In the genomic region with DNA sequence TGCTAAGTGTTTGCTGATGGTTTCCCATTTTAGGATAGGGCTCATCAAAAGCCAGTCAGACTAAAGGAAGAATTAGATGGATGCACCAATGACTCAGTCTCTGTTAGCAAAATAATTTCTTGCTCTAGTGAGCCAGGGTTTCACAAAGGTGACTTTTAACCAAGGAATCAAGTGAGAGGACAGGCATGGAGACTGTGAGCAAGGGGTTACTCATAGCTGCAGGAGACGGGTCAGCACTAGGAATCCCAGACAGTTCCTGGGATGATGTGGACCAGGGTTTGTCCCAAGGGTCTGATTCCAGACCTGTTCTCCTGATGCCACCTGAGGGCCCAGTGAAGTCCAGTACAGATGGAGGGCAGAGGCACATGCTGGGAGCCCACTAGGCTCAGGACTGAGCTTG, we compare ENCODE assay signal across 19 cellular contexts.
DNase-seq lines count a peak whose midpoint lies in the region; ATAC-seq and TF ChIP-seq lines count a peak whose summit lies in the region.
"Had no signal": no experiment of that assay in that cellular context is flagged by ENCODE, and none has a peak within 500 bp of the region (broad histone marks: within the 10 kb centered on the region; RNA-seq: fewer than 3 reads in every experiment).

No MANE protein-coding gene starts in this region.

- H3K14ac ChIP-seq in neuronal stem cell (ENCODE audit: low read length), result no peak overlapping the region

- no peak overlapping the region for H4K8ac ChIP-seq in neuronal stem cell (ENCODE audit: low read depth, low read length)

- H2BK12ac ChIP-seq in neuronal stem cell (ENCODE audit: low read length), result no peak overlapping the region

- no peak overlapping the region for H2BK5ac ChIP-seq in neuronal stem cell (ENCODE audit: low read length)

- H3K23ac ChIP-seq in neuronal stem cell (ENCODE audit: low read depth, low read length, poor library complexity), result no peak overlapping the region

- H2BK120ac ChIP-seq in neuronal stem cell (ENCODE audit: low read depth, low read length), result no peak overlapping the region

- H3K4me1 Mint-ChIP-seq in HFFc6 (ENCODE audit: low read depth), result peaks cover 24% of the 10 kb centered on the region
- H3K4me1 Mint-ChIP-seq: activated naive CD8-positive, alpha-beta T cell treated with anti-CD3 and anti-CD28 coated beads, Interleukin-2, amount 50 U/mL, for 24 hours; neural crest cell; stimulated activated naive CD8-positive, alpha-beta T cell treated with anti-CD3 and anti-CD28 coated beads, Interleukin-15, amount 100 ng/mL, for 72 hours had no signal

- no peak overlapping the region for H3K9ac ChIP-seq in neuronal stem cell (ENCODE audit: low read depth, low read length, poor library complexity)

- H3K36me3 Mint-ChIP-seq in HFFc6 (ENCODE audit: low read depth), result no peaks in the 10 kb centered on the region
- H3K36me3 Mint-ChIP-seq: WTC11 had no signal

- no peak overlapping the region for H3K4me3 Mint-ChIP-seq in HFFc6
- H3K4me3 Mint-ChIP-seq: activated CD8-positive, alpha-beta T cell treated with anti-CD3 and anti-CD28 coated beads, Interleukin-2, amount 10 ng/mL, durations not matched to agents 7 days and 5 days; activated naive CD8-positive, alpha-beta T cell treated with anti-CD3 and anti-CD28 coated beads, Interleukin-2, amount 50 U/mL, for 24 hours; neural crest cell; stimulated activated naive CD8-positive, alpha-beta T cell treated with anti-CD3 and anti-CD28 coated beads, Interleukin-15, amount 100 ng/mL, for 72 hours; WTC11 had no signal

- H2BK15ac ChIP-seq in neuronal stem cell (ENCODE audit: low read length), result no peak overlapping the region

- no peak overlapping the region for H2AFZ ChIP-seq in neuronal stem cell (ENCODE audit: low read length)
- H2AFZ ChIP-seq: PC-9 had no signal

- no peak overlapping the region for H3K4me2 ChIP-seq in neuronal stem cell (ENCODE audit: insufficient read depth, low read length, poor library complexity, severe bottlenecking)
- H3K4me2 ChIP-seq: PC-9 had no signal

- H3K4me1 ChIP-seq in foreskin keratinocyte, result no peaks in the 10 kb centered on the region
- H3K4me1 ChIP-seq in neuronal stem cell (ENCODE audit: control insufficient read depth in 2 of 2, insufficient read depth in 1 of 2, low read depth in 1 of 2, low read length in 2 of 2), result peaks cover 0 to 2% of the 10 kb centered on the region in 2 donors
- peaks cover 18% of the 10 kb centered on the region for H3K4me1 ChIP-seq in BE2C

- no peaks in the 10 kb centered on the region for H3K79me1 ChIP-seq in neuronal stem cell (ENCODE audit: low read depth, low read length)

- H3K27ac Mint-ChIP-seq in HFFc6, result no peak overlapping the region; the same call in 1 of the 2 replicates
- H3K27ac Mint-ChIP-seq: activated CD8-positive, alpha-beta T cell treated with anti-CD3 and anti-CD28 coated beads, Interleukin-2, amount 10 ng/mL, durations not matched to agents 7 days and 5 days; activated naive CD8-positive, alpha-beta T cell treated with anti-CD3 and anti-CD28 coated beads, Interleukin-2, amount 50 U/mL, for 24 hours; stimulated activated naive CD8-positive, alpha-beta T cell treated with anti-CD3 and anti-CD28 coated beads, Interleukin-15, amount 100 ng/mL, for 72 hours; WTC11 had no signal

- H3K18ac ChIP-seq in neuronal stem cell (ENCODE audit: low read length), result no peak overlapping the region

- peak; percentile 80 for DNase-seq in ACHN
- DNase-seq in HFFc6, result peak; percentile 52
- DNase-seq in foreskin keratinocyte, result peak; percentile 47 to 74
- no peak for DNase-seq in iPS-NIHi7 (ENCODE audit: extremely low spot score)
- no peak for DNase-seq in NCI-H524 (lab: John Stamatoyannopoulos, UW)
- DNase-seq in neuronal stem cell (ENCODE audit: low spot score), result no peak
- no peak for DNase-seq in BE2C
- DNase-seq: activated CD8-positive, alpha-beta T cell treated with anti-CD3 and anti-CD28 coated beads, Interleukin-2, amount 10 ng/mL, durations not matched to agents 7 days and 5 days; activated naive CD8-positive, alpha-beta T cell treated with anti-CD3 and anti-CD28 coated beads, Interleukin-2, amount 50 U/mL, for 24 hours; islet precursor cell; NCI-H2081; NCI-H526; PC-9; retina; stimulated activated naive CD8-positive, alpha-beta T cell treated with anti-CD3 and anti-CD28 coated beads, Interleukin-15, amount 100 ng/mL, for 72 hours had no signal

- no peaks in the 10 kb centered on the region for H3K36me3 ChIP-seq in neuronal stem cell (replicated peaks in 1 of 2; ENCODE audit: control insufficient read depth in 2 of 2, insufficient read depth in 2 of 2, low read length in 2 of 2)
- no peaks in the 10 kb centered on the region for H3K36me3 ChIP-seq in BE2C

- H3K4ac ChIP-seq in neuronal stem cell (ENCODE audit: low read length), result no peak overlapping the region

- H3K27ac ChIP-seq in foreskin keratinocyte (no peak overlapping the region), neuronal stem cell (replicated peaks; ENCODE audit: low read length) (no peak overlapping the region)
- H3K27ac ChIP-seq: PC-9 had no signal

- WGBS in neuronal stem cell (ENCODE audit: extremely low coverage in 2 of 2, insufficient read length in 2 of 2, insufficient replicate concordance in 1 of 2), 2 donors, result no CpG with 5 or more reads among the region's 1 CpG

- no peak overlapping the region for H2AK5ac ChIP-seq in neuronal stem cell (ENCODE audit: low read depth, low read length)

- TF ChIP-seq CTCF in HFFc6 (IDR thresholded peaks at IDR 0.05), result no peak
- no peak for TF ChIP-seq CTCF in foreskin keratinocyte (conservative IDR thresholded peaks at IDR 0.05)
- no peak for TF ChIP-seq CTCF in BE2C (IDR thresholded peaks at IDR 0.05; ENCODE audit: low read depth, low read length)

- H3K9me3 ChIP-seq in neuronal stem cell (replicated peaks in 1 of 2; ENCODE audit: control insufficient read depth in 2 of 2, insufficient read depth in 1 of 2, low read depth in 1 of 2, low read length in 2 of 2) (no peaks in the 10 kb centered on the region), BE2C (no peaks in the 10 kb centered on the region)

- no peak overlapping the region for H3K4me3 ChIP-seq in neuronal stem cell (ENCODE audit: low read length in 2 of 2)
- H3K4me3 ChIP-seq in BE2C (ENCODE audit: low read depth, low read length), result no peak overlapping the region
- H3K4me3 ChIP-seq: PC-9 had no signal

- H3K27me3 Mint-ChIP-seq in HFFc6 (ENCODE audit: insufficient read depth), result no peaks in the 10 kb centered on the region; the same call in 1 of the 2 replicates
- H3K27me3 Mint-ChIP-seq: activated naive CD8-positive, alpha-beta T cell treated with anti-CD3 and anti-CD28 coated beads, Interleukin-2, amount 50 U/mL, for 24 hours had no signal

- H4K91ac ChIP-seq in neuronal stem cell (ENCODE audit: low read depth, low read length, poor library complexity), result no peak overlapping the region

- no peaks in the 10 kb centered on the region for H3K9me3 Mint-ChIP-seq in HFFc6
- H3K9me3 Mint-ChIP-seq: activated naive CD8-positive, alpha-beta T cell treated with anti-CD3 and anti-CD28 coated beads, Interleukin-2, amount 50 U/mL, for 24 hours; neural crest cell; stimulated activated naive CD8-positive, alpha-beta T cell treated with anti-CD3 and anti-CD28 coated beads, Interleukin-15, amount 100 ng/mL, for 72 hours; WTC11 had no signal

- in situ Hi-C loops in ACHN (cut with HindIII; ENCODE audit: low pct_ligation_motif_present, low pct_unique_long_range_greater_than_20kb, low sequenced_read_pairs), result no loop called here

- peak; percentile 74 for ATAC-seq in SK-N-SH treated with all-trans-retinoic acid at 6 μM for 48 hours
- peak; percentile 92 for ATAC-seq in foreskin keratinocyte
- ATAC-seq: activated CD8-positive, alpha-beta T cell treated with anti-CD3 and anti-CD28 coated beads, Interleukin-2, amount 10 ng/mL, durations not matched to agents 7 days and 5 days; activated naive CD8-positive, alpha-beta T cell treated with anti-CD3 and anti-CD28 coated beads, Interleukin-2, amount 50 U/mL, for 24 hours; HCT116; stimulated activated naive CD8-positive, alpha-beta T cell treated with anti-CD3 and anti-CD28 coated beads, Interleukin-15, amount 100 ng/mL, for 72 hours; WTC11 had no signal

- H3K27me3 ChIP-seq in foreskin keratinocyte (no peaks in the 10 kb centered on the region), neuronal stem cell (ENCODE audit: control insufficient read depth in 3 of 3, insufficient read depth in 3 of 3, low read depth in 1 of 3, low read length in 3 of 3) (no peaks in the 10 kb centered on the region), BE2C (no peaks in the 10 kb centered on the region)

TF ChIP-seq in SK-N-SH treated with all-trans-retinoic acid at 6 μM for 48 hours, 23 proteins besides CTCF, POLR2A, EP300 and RAD21 (continues in another document):
- TF ChIP-seq TCF4 (CRISPR knock-in tag; IDR thresholded peaks at IDR 0.05; ENCODE audit: borderline replicate concordance) (no peak), ZC3H10 (CRISPR knock-in tag; IDR thresholded peaks at IDR 0.05) (no peak)
- TF ChIP-seq, protein P1, sequence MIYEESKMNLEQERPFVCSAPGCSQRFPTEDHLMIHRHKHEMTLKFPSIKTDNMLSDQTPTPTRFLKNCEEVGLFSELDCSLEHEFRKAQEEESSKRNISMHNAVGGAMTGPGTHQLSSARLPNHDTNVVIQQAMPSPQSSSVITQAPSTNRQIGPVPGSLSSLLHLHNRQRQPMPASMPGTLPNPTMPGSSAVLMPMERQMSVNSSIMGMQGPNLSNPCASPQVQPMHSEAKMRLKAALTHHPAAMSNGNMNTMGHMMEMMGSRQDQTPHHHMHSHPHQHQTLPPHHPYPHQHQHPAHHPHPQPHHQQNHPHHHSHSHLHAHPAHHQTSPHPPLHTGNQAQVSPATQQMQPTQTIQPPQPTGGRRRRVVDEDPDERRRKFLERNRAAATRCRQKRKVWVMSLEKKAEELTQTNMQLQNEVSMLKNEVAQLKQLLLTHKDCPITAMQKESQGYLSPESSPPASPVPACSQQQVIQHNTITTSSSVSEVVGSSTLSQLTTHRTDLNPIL (CRISPR knock-in tag; IDR thresholded peaks at IDR 0.05; ENCODE audit: low read depth), result no peak

Comparison
In these comparisons a context has a peak if more than half of its experiments do, and no peak if none do; other contexts are left out.
1. DNase-seq: peak in ACHN (single experiment), HFFc6 (single experiment) and foreskin keratinocyte (2 of 2); none in iPS-NIHi7 (single experiment), NCI-H524 (0 of 2), neuronal stem cell (single experiment) and BE2C (single experiment).